ENCODE assay signal across 18 cellular contexts in the genomic region with DNA sequence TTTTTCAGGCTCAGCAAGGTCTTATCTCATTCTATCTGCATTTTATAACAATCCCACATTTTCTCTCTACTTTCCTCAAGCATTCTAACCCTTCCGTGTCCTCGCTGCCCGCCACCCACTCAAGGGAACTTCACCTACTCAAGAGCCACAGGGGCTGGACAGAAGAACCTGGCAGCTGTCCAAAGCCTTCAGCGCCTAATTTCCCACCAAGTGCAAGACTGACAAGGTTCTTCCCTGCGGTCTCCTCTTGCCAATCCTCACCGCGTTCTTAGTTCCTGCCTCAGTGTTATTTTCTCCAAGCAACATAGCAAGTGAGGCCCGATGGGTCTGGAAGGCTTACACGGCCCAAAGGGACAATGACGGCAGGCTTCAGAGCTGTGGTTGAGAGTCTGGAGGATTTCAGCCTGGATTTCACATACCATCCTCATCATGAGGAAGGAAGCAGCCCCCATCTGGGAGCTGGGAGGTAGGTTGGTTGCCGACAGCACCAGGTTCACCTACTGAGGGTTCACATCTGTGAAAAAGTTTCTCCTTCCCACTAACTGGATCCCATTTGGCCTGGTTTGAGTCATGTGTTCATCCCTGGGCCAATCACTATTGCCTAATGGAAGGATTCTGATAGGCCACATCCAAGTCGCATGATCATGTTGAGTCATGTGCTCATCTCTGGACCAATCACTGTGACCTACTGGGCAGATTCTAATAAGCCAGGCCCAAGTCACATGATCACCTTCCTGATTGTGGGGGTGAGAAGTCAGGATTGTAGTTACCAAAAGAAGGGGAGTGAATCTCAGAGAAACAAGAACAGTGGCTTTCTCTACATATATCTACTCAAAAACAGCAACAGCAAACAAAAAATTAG.
DNase-seq lines count a peak whose midpoint lies in the region; ATAC-seq, FAIRE-seq and TF ChIP-seq lines count a peak whose summit lies in the region.
"Had no signal": no experiment of that assay in that cellular context is flagged by ENCODE, and none has a peak within 500 bp of the region (broad histone marks: within the 10 kb centered on the region; RNA-seq: fewer than 3 reads in every experiment).

No MANE protein-coding gene starts in this region.

- H3K4me3 Mint-ChIP-seq in type B pancreatic cell, result no peak overlapping the region
- H3K4me3 Mint-ChIP-seq: activated CD8-positive, alpha-beta T cell treated with anti-CD3 and anti-CD28 coated beads for 36 hours; dendritic cell treated with granulocyte-macrophage colony-stimulating factor and Interleukin-4, amounts not matched to agents 40 ng/mL and 50 ng/mL, for 4 days; HFFc6; stimulated activated memory B cell treated with anti-CD40 and anti-IgM and Interleukin-4, amounts not matched to agents 10 μg/mL and 1 μg/mL and 100 μg/mL, for 72 hours had no signal

- no peaks in the 10 kb centered on the region for H3K79me2 ChIP-seq in HepG2 (ENCODE audit: insufficient read depth, low read length)

- no TSS peak for BruUV-seq in HepG2 (replicated peaks; lab: Mats Ljungman, UMichigan)

- H3K9ac ChIP-seq in HepG2 (ENCODE audit: insufficient read depth, low read depth, low read length), result no peak overlapping the region

- 88% methylated on average over 12 of the region's 12 CpGs for WGBS in HepG2 (ENCODE audit: low lambda C conversion rate)
- 66% methylated on average over 9 of the region's 12 CpGs for WGBS in right lobe of liver (ENCODE audit: insufficient coverage, low coverage, low lambda C conversion rate, missing lambda C conversion rate)
- WGBS in transverse colon (ENCODE audit: low coverage in 1 of 2), 2 donors, result 68 to 92% methylated on average over 7 to 12 of the region's 12 CpGs

- H3K27me3 ChIP-seq in HepG2 (ENCODE audit: control insufficient read depth in 1 of 2, insufficient read depth in 2 of 2, low read length in 2 of 2) (peaks cover 0 to 17% of the 10 kb centered on the region in 2 experiments; a peak in 2 of 5 replicates), right lobe of liver (no peaks in the 10 kb centered on the region), left lung (no peaks in the 10 kb centered on the region), transverse colon (no peaks in the 10 kb centered on the region)

- DNase-seq in HepG2 (ENCODE audit: low spot score), result no peak
- DNase-seq in right lobe of liver, result no peak
- DNase-seq in astrocyte of the hippocampus (ENCODE audit: low read depth, low spot score), result peak; percentile 12
- DNase-seq in left lung, result no peak
- no peak for DNase-seq in activated CD4-positive, alpha-beta T cell treated with anti-CD3 and anti-CD28 coated beads for 1 hour
- DNase-seq in transverse colon, result no peak
- no peak for DNase-seq in type B pancreatic cell (ENCODE audit: extremely low spot score, unreplicated experiment)
- DNase-seq: activated CD8-positive, alpha-beta T cell treated with anti-CD3 and anti-CD28 coated beads for 36 hours; COR-L47; HFFc6; Kasumi-1; NCI-H146; NCI-H510A had no signal

- TF ChIP-seq POLR2A in HepG2 (IDR thresholded peaks at IDR 0.05; ENCODE audit: insufficient read depth in 1 of 2, low read depth in 2 of 2, low read length in 2 of 2) (no peak), right lobe of liver (IDR thresholded peaks at IDR 0.05) (no peak), transverse colon (IDR thresholded peaks at IDR 0.05) (no peak)

- H3K27ac ChIP-seq in HepG2 (ENCODE audit: extremely low read length, insufficient read depth, low read length) (no peak overlapping the region), right lobe of liver (peak overlapping the region in 1 of 3 donors; percentile 90), left lung (peak overlapping the region in 1 of 2 donors; percentile 22), transverse colon (no peak overlapping the region)

- ATAC-seq in HepG2, result no peak
- ATAC-seq in right lobe of liver, result no peak
- ATAC-seq in left lung, result peak; percentile 7
- no peak for ATAC-seq in GM18502 (IDR thresholded peaks at IDR 0.05; ENCODE audit: poor library complexity, unreplicated experiment)
- ATAC-seq: activated CD8-positive, alpha-beta T cell treated with anti-CD3 and anti-CD28 coated beads for 36 hours; stimulated activated memory B cell treated with anti-CD40 and anti-IgM and Interleukin-4, amounts not matched to agents 10 μg/mL and 1 μg/mL and 100 μg/mL, for 72 hours had no signal

- H3K4me1 ChIP-seq in HepG2 (ENCODE audit: insufficient read depth, low read length) (peaks cover 30% of the 10 kb centered on the region), right lobe of liver (peaks cover 0 to 36% (median 20%) of the 10 kb centered on the region in 4 donors), left lung (peaks cover 17 to 23% of the 10 kb centered on the region in 2 donors), transverse colon (peaks cover 0 to 24% (median 6%) of the 10 kb centered on the region in 4 donors)

- H3K36me3 Mint-ChIP-seq in type B pancreatic cell, result no peaks in the 10 kb centered on the region
- H3K36me3 Mint-ChIP-seq: stimulated activated memory B cell treated with anti-CD40 and anti-IgM and Interleukin-4, amounts not matched to agents 10 μg/mL and 1 μg/mL and 100 μg/mL, for 72 hours had no signal

- H3K36me3 ChIP-seq in HepG2 (replicated peaks in 1 of 2; ENCODE audit: control insufficient read depth in 1 of 2, insufficient read depth in 2 of 2, low read length in 2 of 2) (no peaks in the 10 kb centered on the region), right lobe of liver (no peaks in the 10 kb centered on the region), left lung (no peaks in the 10 kb centered on the region), transverse colon (no peaks in the 10 kb centered on the region)

- TF ChIP-seq RAD21 in HepG2 (CRISPR knock-in tag; IDR thresholded peaks at IDR 0.05), result no peak

- peaks cover 24% of the 10 kb centered on the region for H3K4me1 Mint-ChIP-seq in type B pancreatic cell (ENCODE audit: unreplicated experiment)
- H3K4me1 Mint-ChIP-seq: stimulated activated memory B cell treated with anti-CD40 and anti-IgM and Interleukin-4, amounts not matched to agents 10 μg/mL and 1 μg/mL and 100 μg/mL, for 72 hours had no signal

- no peak for TF ChIP-seq CTCF in HepG2 (CRISPR knock-in tag; IDR thresholded peaks at IDR 0.05)
- TF ChIP-seq CTCF in right lobe of liver (IDR thresholded peaks at IDR 0.05), result no peak
- no peak for TF ChIP-seq CTCF in left lung (IDR thresholded peaks at IDR 0.05)
- TF ChIP-seq CTCF in transverse colon (IDR thresholded peaks at IDR 0.05), result no peak
- no peak for TF ChIP-seq CTCF in type B pancreatic cell (conservative IDR thresholded peaks at IDR 0.05)

- no peaks in the 10 kb centered on the region for H3K9me3 ChIP-seq in HepG2 (ENCODE audit: low read length)
- no peaks in the 10 kb centered on the region for H3K9me3 ChIP-seq in right lobe of liver
- H3K9me3 ChIP-seq in left lung, result no peaks in the 10 kb centered on the region
- no peaks in the 10 kb centered on the region for H3K9me3 ChIP-seq in transverse colon

- H2AFZ ChIP-seq in HepG2 (ENCODE audit: low read length), result no peak overlapping the region

- CTCF ChIA-PET in HepG2 (lab: Yijun Ruan, JAX; ENCODE audit: low intra/inter-chr PET ratio, low total read pairs), result no interaction called here

- H3K27ac Mint-ChIP-seq in type B pancreatic cell, result no peak overlapping the region
- H3K27ac Mint-ChIP-seq: activated CD8-positive, alpha-beta T cell treated with anti-CD3 and anti-CD28 coated beads for 36 hours; dendritic cell treated with granulocyte-macrophage colony-stimulating factor and Interleukin-4, amounts not matched to agents 40 ng/mL and 50 ng/mL, for 4 days; HFFc6; stimulated activated memory B cell treated with anti-CD40 and anti-IgM and Interleukin-4, amounts not matched to agents 10 μg/mL and 1 μg/mL and 100 μg/mL, for 72 hours had no signal

- H4K20me1 ChIP-seq in HepG2 (ENCODE audit: insufficient read depth, low read length), result no peaks in the 10 kb centered on the region

- TF ChIP-seq EP300 in HepG2 (IDR thresholded peaks at IDR 0.05; ENCODE audit: low read depth in 2 of 2, low read length in 2 of 2) (no peak), HepG2 (CRISPR knock-in tag; IDR thresholded peaks at IDR 0.05; ENCODE audit: borderline replicate concordance) (no peak), transverse colon (IDR thresholded peaks at IDR 0.05; ENCODE audit: low read depth) (no peak)

- in situ Hi-C loops in HepG2 (cut with HindIII; ENCODE audit: extremely low pct_ligation_motif_present, low pct_unique_long_range_greater_than_20kb) (no loop called here), transverse colon (cut with MboI; ENCODE audit: low pct_ligation_motif_present in 1 of 4, low pct_unique_long_range_greater_than_20kb in 1 of 4, low sequenced_read_pairs in 3 of 4) (loop anchor here in 1 of 4 donors (25.0 kb wide), 1 partner anchor 139 kb away; no protein-coding TSS in a partner anchor)

- no peaks in the 10 kb centered on the region for H3K9me3 Mint-ChIP-seq in type B pancreatic cell
- H3K9me3 Mint-ChIP-seq: activated CD8-positive, alpha-beta T cell treated with anti-CD3 and anti-CD28 coated beads for 36 hours; dendritic cell treated with granulocyte-macrophage colony-stimulating factor and Interleukin-4, amounts not matched to agents 40 ng/mL and 50 ng/mL, for 4 days; HFFc6; stimulated activated memory B cell treated with anti-CD40 and anti-IgM and Interleukin-4, amounts not matched to agents 10 μg/mL and 1 μg/mL and 100 μg/mL, for 72 hours had no signal

- H3K27me3 Mint-ChIP-seq in type B pancreatic cell, result no peaks in the 10 kb centered on the region
- H3K27me3 Mint-ChIP-seq: activated CD8-positive, alpha-beta T cell treated with anti-CD3 and anti-CD28 coated beads for 36 hours; stimulated activated memory B cell treated with anti-CD40 and anti-IgM and Interleukin-4, amounts not matched to agents 10 μg/mL and 1 μg/mL and 100 μg/mL, for 72 hours had no signal

- H3K4me3 ChIP-seq in HepG2 (replicated peaks in 1 of 3; ENCODE audit: insufficient read depth in 1 of 3, low read depth in 2 of 3, low read length in 3 of 3) (no peak overlapping the region), right lobe of liver (no peak overlapping the region), left lung (no peak overlapping the region), transverse colon (no peak overlapping the region)
- H3K4me3 ChIP-seq: smooth muscle cell had no signal

- POLR2A ChIA-PET in HepG2 (lab: Yijun Ruan, JAX), result no interaction called here

- no peak overlapping the region for H3K4me2 ChIP-seq in HepG2 (ENCODE audit: low read depth, low read length)
- H3K4me2 ChIP-seq: smooth muscle cell had no signal

- intact Hi-C loops in HepG2 (cut with micrococcal nuclease; ENCODE audit: unreplicated experiment), result no loop called here
- intact Hi-C loops in right lobe of liver (cut with DNase I), result no loop called here
- intact Hi-C loops in left lung (cut with DNase I), result no loop called here
- intact Hi-C loops in transverse colon (cut with DNase I; ENCODE audit: low total_unique reads), result no loop called here

- FAIRE-seq in HepG2 (lab: Jason Lieb, UNC), result no peak
- FAIRE-seq: G401.6 had no signal
